8 cellular contexts compared by ENCODE assay signal in the genomic region with DNA sequence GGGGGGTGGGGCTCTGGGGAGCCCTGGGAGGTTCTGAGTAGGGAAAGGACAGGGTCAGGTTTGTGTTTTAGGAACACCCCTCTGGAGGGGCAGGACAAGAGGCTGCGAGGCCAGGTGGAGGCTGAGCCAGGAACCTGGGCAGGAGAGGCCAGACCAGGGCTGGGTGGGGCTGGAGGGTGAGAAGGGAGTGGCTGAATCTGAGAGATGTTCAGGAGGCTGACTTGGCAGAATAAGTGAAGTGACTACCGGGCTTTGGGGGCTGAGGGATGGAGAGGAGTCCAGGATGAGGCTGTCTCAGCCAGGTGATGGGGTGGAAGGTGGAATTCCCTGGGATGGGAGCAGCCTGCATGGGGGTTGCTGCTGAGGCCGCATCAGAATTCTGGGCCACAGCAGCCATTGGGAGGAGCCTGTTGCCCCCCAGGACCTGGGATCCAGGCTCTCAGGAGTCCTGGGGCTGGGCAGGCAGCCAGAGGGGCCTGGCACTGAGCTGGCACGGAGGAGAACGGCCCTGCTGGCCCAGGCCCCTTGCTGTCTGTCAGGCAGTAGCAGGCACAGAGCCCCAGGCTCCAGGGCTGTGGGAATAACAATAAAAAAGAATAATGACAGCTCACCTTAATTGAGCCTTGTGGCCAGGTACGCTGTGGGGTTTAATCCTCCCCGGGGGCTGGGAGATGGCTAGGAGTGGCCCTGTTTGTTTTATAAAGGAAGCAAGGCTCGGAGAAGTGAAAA. TPM values are rescaled to one million over a fixed set of nuclear protein-coding genes. Genes with fewer than 3 reads are reported as not detected.
A peak's percentile ranks its signal among the peaks of the same experiment; 100 is the strongest.
DNase-seq lines count a peak whose midpoint lies in the region; ATAC-seq and TF ChIP-seq lines count a peak whose summit lies in the region.

No MANE protein-coding gene starts in this region.

- H3K4me3 ChIP-seq in fibroblast of lung (replicated peaks in 1 of 4; ENCODE audit: control extremely low read depth in 1 of 4, insufficient read depth in 1 of 4, low read depth in 3 of 4, low read length in 4 of 4) (no peak overlapping the region), stomach (peak overlapping the region in 2 of 4 donors; percentile 8 to 19)

- H3K27ac Mint-ChIP-seq in T-helper 17 cell = peak overlapping the region; percentile 95

- H2AFZ ChIP-seq in fibroblast of lung (ENCODE audit: low read length) = no peak overlapping the region

- H3K9me3 ChIP-seq in T-helper 17 cell (ENCODE audit: control insufficient read depth, low read length, poor library complexity, severe bottlenecking) = no peaks in the 10 kb centered on the region
- H3K9me3 ChIP-seq in fibroblast of lung (ENCODE audit: control insufficient read depth, insufficient read depth, low read depth, low read length) = no peaks in the 10 kb centered on the region
- H3K9me3 ChIP-seq in stomach = no peaks in the 10 kb centered on the region

- TF ChIP-seq CTCF in fibroblast of lung (conservative IDR thresholded peaks at IDR 0.05 in 1 of 2, IDR thresholded peaks at IDR 0.05 in 1 of 2; ENCODE audit: low read depth in 1 of 2, low read length in 2 of 2) = no peak
- no peak for TF ChIP-seq CTCF in stomach (IDR thresholded peaks at IDR 0.05)

- H3K79me2 ChIP-seq in fibroblast of lung (ENCODE audit: control insufficient read depth, insufficient read depth, low read length) = peaks cover 68% of the 10 kb centered on the region

- H3K36me3 ChIP-seq in fibroblast of lung (ENCODE audit: control insufficient read depth, insufficient read depth, low read length) (peaks cover 18% of the 10 kb centered on the region), stomach (peaks cover 21 to 26% (median 24%) of the 10 kb centered on the region in 4 donors)

- H3K4me1 ChIP-seq in fibroblast of lung (ENCODE audit: control insufficient read depth, extremely low read depth, insufficient read depth, low read length) (peaks cover 25% of the 10 kb centered on the region), stomach (peaks cover 44 to 87% (median 78%) of the 10 kb centered on the region in 4 donors)

- no peaks in the 10 kb centered on the region for H3K36me3 Mint-ChIP-seq in T-helper 17 cell (ENCODE audit: low read depth)

- H3K27me3 Mint-ChIP-seq in T-helper 17 cell = no peaks in the 10 kb centered on the region

- no peak overlapping the region for H3K9ac ChIP-seq in fibroblast of lung (ENCODE audit: insufficient read depth, low read length)

- peaks cover 49% of the 10 kb centered on the region for H3K4me1 Mint-ChIP-seq in T-helper 17 cell

- H3K4me3 Mint-ChIP-seq in T-helper 17 cell = peak overlapping the region; percentile 90

- peak overlapping the region; percentile 65 for H3K27ac ChIP-seq in fibroblast of lung (ENCODE audit: insufficient read depth, low read length)
- peak overlapping the region; percentile 26 to 85 (median 75) for H3K27ac ChIP-seq in stomach

- no peaks in the 10 kb centered on the region for H4K20me1 ChIP-seq in fibroblast of lung (ENCODE audit: control insufficient read depth, extremely low read depth, insufficient read depth, low read length)

- no peak overlapping the region for H3K4me2 ChIP-seq in fibroblast of lung (ENCODE audit: extremely low read depth, insufficient read depth, low read length)

- H3K27me3 ChIP-seq in fibroblast of lung (ENCODE audit: control insufficient read depth, insufficient read depth, low read length) (no peaks in the 10 kb centered on the region), stomach (no peaks in the 10 kb centered on the region)

- TF ChIP-seq POLR2A in stomach (IDR thresholded peaks at IDR 0.05) = no peak

- intact Hi-C loops in stomach (cut with DNase I; ENCODE audit: low total_unique reads) = no loop called here

- ATAC-seq in T-helper 17 cell = no peak
- ATAC-seq in GM18519 (IDR thresholded peaks at IDR 0.05; ENCODE audit: low FRiP score, unreplicated experiment) = no peak

- peak; percentile 10 for DNase-seq in NOMO-1 treated with DMSO at 0.1 percent for 48 hours (lab: John Stamatoyannopoulos, UW; ENCODE audit: unreplicated experiment)
- no peak for DNase-seq in NOMO-1 (lab: John Stamatoyannopoulos, UW; ENCODE audit: unreplicated experiment in 2 of 2)
- no peak for DNase-seq in T-helper 17 cell
- no peak for DNase-seq in fibroblast of lung (ENCODE audit: low read depth in 2 of 2)
- DNase-seq in stomach = no peak
- DNase-seq in ecto neural progenitor cell (ENCODE audit: low spot score) = no peak
- DNase-seq in NCI-H1436 (lab: John Stamatoyannopoulos, UW) = no peak

- TF ChIP-seq EP300 in stomach (IDR thresholded peaks at IDR 0.05) = no peak

- 17 to 32% (median 19%) methylated on average over 7 to 8 of the region's 8 CpGs for WGBS in stomach, 5 donors

RNA-seq across cellular contexts. Expression of a gene that starts 3.3 kb away (rescaled TPM):
- total RNA-seq in T-helper 17 cell (10 to 100 TPM; 34.8 to 42.8 TPM), fibroblast of lung (35.2 and 46.9 TPM in 2 replicates), stomach (100 to 1,000 TPM in 1 of 5 donors, 10 to 100 TPM in 4; 54.5 to 124 (median 82.0) TPM)
- polyA plus RNA-seq in fibroblast of lung (94.1 and 123 TPM in 2 replicates), stomach (10 to 100 TPM; 29.6 to 39.3 (median 35.4) TPM)
- polyA plus RNA-seq in fibroblast of lung (2012) = 60.5 and 77.7 TPM in 2 replicates
- 152 and 183 TPM in 2 replicates for polyA minus RNA-seq in fibroblast of lung (ENCODE audit: low replicate concordance)

RNA-seq across cellular contexts. Expression of a gene that starts 53.4 kb away (rescaled TPM):
- total RNA-seq in T-helper 17 cell (not detected), fibroblast of lung (0.77 and 1.5 TPM in 2 replicates), stomach (100 to 1,000 TPM in 4 of 5 donors, 10 to 100 TPM in 1; 83.2 to 235 (median 144) TPM)
- polyA plus RNA-seq in fibroblast of lung (0.12 and 0.99 TPM in 2 replicates), stomach (10 to 100 TPM; 17.6 to 22.0 (median 20.5) TPM)
- polyA plus RNA-seq in fibroblast of lung (2012) = 0.23 and 1.4 TPM in 2 replicates
- 0.79 and 5.3 TPM in 2 replicates for polyA minus RNA-seq in fibroblast of lung (ENCODE audit: low replicate concordance)

Comparison
In these comparisons a context has a peak if more than half of its experiments do, and no peak if none do; other contexts are left out.
1. RNA of a gene that starts 53.4 kb away (total RNA-seq): 83.2 to 235 TPM in stomach; 0.77 to 1.5 TPM in fibroblast of lung and not detected in T-helper 17 cell; every median in the first group is over 10 times any median in the second.